ENCODE assay signal across 8 cellular contexts in the genomic region with DNA sequence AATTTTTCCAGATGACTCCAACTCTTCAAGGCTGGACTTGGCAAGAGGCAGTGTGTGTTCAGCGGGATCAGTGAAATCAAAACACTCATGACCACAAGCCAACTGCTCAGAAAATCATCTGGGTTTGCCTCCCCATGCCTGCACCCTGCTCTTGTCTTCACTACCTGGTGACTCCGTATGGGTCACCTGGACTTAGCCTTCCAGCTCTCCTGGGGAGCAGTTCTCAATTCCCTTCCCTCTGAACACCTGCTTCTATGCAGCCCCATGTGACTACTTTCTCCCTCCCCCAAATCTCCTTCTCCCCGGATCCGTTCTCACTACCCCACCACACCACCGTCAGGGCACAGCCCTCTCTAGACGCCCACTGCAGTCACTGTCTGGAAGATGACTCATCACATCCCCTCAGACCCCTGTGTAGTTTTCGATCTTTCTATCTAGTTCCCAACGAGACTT.
A peak's percentile ranks its signal among the peaks of the same experiment; 100 is the strongest.
DNase-seq lines count a peak whose midpoint lies in the region; ATAC-seq and TF ChIP-seq lines count a peak whose summit lies in the region.

No MANE protein-coding gene starts in this region.

- no peak for TF ChIP-seq CTCF in activated CD8-positive, alpha-beta T cell treated with anti-CD3 and anti-CD28 coated beads for 36 hours (IDR thresholded peaks at IDR 0.05)

- peaks cover 4% of the 10 kb centered on the region for H3K9me3 Mint-ChIP-seq in activated CD8-positive, alpha-beta T cell treated with anti-CD3 and anti-CD28 coated beads for 36 hours

- H3K36me3 Mint-ChIP-seq in activated CD8-positive, alpha-beta T cell treated with anti-CD3 and anti-CD28 coated beads for 36 hours (ENCODE audit: low read depth), result no peaks in the 10 kb centered on the region

- H3K4me1 Mint-ChIP-seq in activated CD8-positive, alpha-beta T cell treated with anti-CD3 and anti-CD28 coated beads for 36 hours (ENCODE audit: low read depth), result peaks cover 26% of the 10 kb centered on the region

- intact Hi-C loops in activated CD8-positive, alpha-beta T cell treated with anti-CD3 and anti-CD28 coated beads for 36 hours (cut with micrococcal nuclease), result no loop called here
- intact Hi-C loops in posterior vena cava (cut with DNase I), result no loop called here

- CTCF ChIA-PET in activated CD8-positive, alpha-beta T cell treated with anti-CD3 and anti-CD28 coated beads for 36 hours (lab: Charles Lee), result no interaction called here

- POLR2A ChIA-PET in activated CD8-positive, alpha-beta T cell treated with anti-CD3 and anti-CD28 coated beads for 36 hours (lab: Charles Lee), result interaction anchor here (1.2 to 1.4 kb wide), 2 partner anchors 13 to 32 kb away, joined by 3 to 7 read pairs; no protein-coding TSS in a partner anchor

- peak overlapping the region; percentile 11 for H3K27ac Mint-ChIP-seq in activated CD8-positive, alpha-beta T cell treated with anti-CD3 and anti-CD28 coated beads for 36 hours

- no peaks in the 10 kb centered on the region for H3K27me3 Mint-ChIP-seq in activated CD8-positive, alpha-beta T cell treated with anti-CD3 and anti-CD28 coated beads for 36 hours

- no peak overlapping the region for H3K4me3 Mint-ChIP-seq in activated CD8-positive, alpha-beta T cell treated with anti-CD3 and anti-CD28 coated beads for 36 hours

- ATAC-seq in GM18907 (IDR thresholded peaks at IDR 0.05; ENCODE audit: unreplicated experiment) (peak; percentile 57), HG02759 (IDR thresholded peaks at IDR 0.05; ENCODE audit: unreplicated experiment) (peak; percentile 83)
- peak; percentile 92 for ATAC-seq in activated CD8-positive, alpha-beta T cell treated with anti-CD3 and anti-CD28 coated beads for 36 hours

- peak; percentile 74 for DNase-seq in activated CD8-positive, alpha-beta T cell treated with anti-CD3 and anti-CD28 coated beads for 36 hours
- DNase-seq in posterior vena cava (ENCODE audit: low spot score), result peak; percentile 20
- no peak for DNase-seq in GOT3 (lab: John Stamatoyannopoulos, UW)
- DNase-seq in Ammon's horn (ENCODE audit: low spot score), result no peak
- DNase-seq in NCI-H345 (lab: John Stamatoyannopoulos, UW), result no peak
- no peak for DNase-seq in DMS153 treated with DMSO at 0.1 percent for 48 hours (lab: John Stamatoyannopoulos, UW; ENCODE audit: unreplicated experiment)

Comparison
In these comparisons a context has a peak if more than half of its experiments do, and no peak if none do; other contexts are left out.
1. DNase-seq: peak in activated CD8-positive, alpha-beta T cell treated with anti-CD3 and anti-CD28 coated beads for 36 hours (single experiment) and posterior vena cava (single experiment); none in GOT3 (single experiment), Ammon's horn (single experiment), NCI-H345 (single experiment) and DMS153 treated with DMSO at 0.1 percent for 48 hours (single experiment).
2. Peak in every context shown above with its lines, with median percentiles within 50 percentile points of each other: ATAC-seq.